Comparison of ENCODE assay signal across 10 cellular contexts in the genomic region with DNA sequence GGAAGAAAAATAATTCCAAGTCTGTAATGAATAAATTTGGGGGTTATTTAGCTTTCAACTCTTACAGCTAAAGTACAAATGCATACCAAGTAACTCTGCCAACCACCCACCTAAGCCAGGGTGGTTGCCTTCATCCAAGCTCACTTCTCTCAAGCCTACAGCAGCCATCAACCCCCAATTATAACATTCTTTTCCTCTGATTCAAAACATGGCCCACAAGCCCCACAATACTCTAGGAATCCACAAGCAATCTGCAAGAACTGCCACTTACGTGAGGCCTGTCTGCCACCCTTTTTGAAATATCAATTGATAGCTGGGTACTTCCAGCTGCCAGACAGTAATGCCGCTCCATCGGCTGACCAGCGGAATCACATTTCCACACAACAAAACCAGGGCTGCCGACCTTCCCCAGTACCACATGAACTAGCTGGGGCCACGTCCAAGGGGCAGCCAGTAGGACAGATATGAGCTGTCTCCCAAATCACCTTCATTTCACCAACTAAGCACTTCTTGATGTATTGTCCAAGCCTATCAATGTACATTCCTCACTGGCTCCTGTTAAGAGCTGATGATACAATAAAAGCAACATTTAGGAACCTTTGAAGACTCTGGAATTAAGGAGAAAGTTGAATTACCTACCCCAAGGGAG. TPM values are rescaled to one million over a fixed set of nuclear protein-coding genes. Genes with fewer than 3 reads are reported as not detected.
DNase-seq lines count a peak whose midpoint lies in the region; ATAC-seq and TF ChIP-seq lines count a peak whose summit lies in the region.
"Had no signal": no experiment of that assay in that cellular context is flagged by ENCODE, and none has a peak within 500 bp of the region (broad histone marks: within the 10 kb centered on the region; RNA-seq: fewer than 3 reads in every experiment).

No MANE protein-coding gene starts in this region.

- H3K4me3 ChIP-seq in OCI-LY1 (ENCODE audit: low read depth, low read length, poor library complexity, severe bottlenecking) (peak overlapping the region; percentile 91), duodenal mucosa (ENCODE audit: low read depth in 1 of 2, low read length in 2 of 2) (peak overlapping the region in 1 of 2 donors; percentile 22), gastrocnemius medialis (no peak overlapping the region)

- H3K36me3 ChIP-seq in OCI-LY1 (ENCODE audit: insufficient read depth, low read length) (peaks cover 51% of the 10 kb centered on the region), duodenal mucosa (ENCODE audit: control insufficient read depth in 1 of 2, insufficient read depth in 2 of 2, low read length in 2 of 2) (peaks cover 0 to 6% of the 10 kb centered on the region in 2 donors), gastrocnemius medialis (no peaks in the 10 kb centered on the region)

- H3K4me1 ChIP-seq in OCI-LY1 (ENCODE audit: insufficient read depth, low read length, severe bottlenecking) (peaks cover 50% of the 10 kb centered on the region), duodenal mucosa (ENCODE audit: control insufficient read depth in 1 of 2, insufficient read depth in 2 of 2, low read length in 2 of 2) (peaks cover 45 to 54% of the 10 kb centered on the region in 2 donors), gastrocnemius medialis (peaks cover 19 to 35% of the 10 kb centered on the region in 2 donors)

- ATAC-seq in HG02571 (IDR thresholded peaks at IDR 0.05; ENCODE audit: unreplicated experiment) = no peak
- ATAC-seq in gastrocnemius medialis = no peak
- ATAC-seq in GM18498 (IDR thresholded peaks at IDR 0.05; ENCODE audit: unreplicated experiment) = no peak
- no peak for ATAC-seq in GM21528 (IDR thresholded peaks at IDR 0.05; ENCODE audit: low FRiP score, unreplicated experiment)
- ATAC-seq: WTC11 had no signal

- H3K27ac Mint-ChIP-seq in osteocyte (ENCODE audit: unreplicated experiment) = peak overlapping the region; percentile 64
- H3K27ac Mint-ChIP-seq: WTC11 had no signal

- H4K20me1 ChIP-seq in OCI-LY1 (ENCODE audit: insufficient read depth, low read length) = no peaks in the 10 kb centered on the region

- H3K27ac ChIP-seq in OCI-LY1 (ENCODE audit: low read depth, low read length, poor library complexity, severe bottlenecking) = peak overlapping the region; percentile 63
- H3K27ac ChIP-seq in duodenal mucosa (ENCODE audit: low read depth, low read length) = no peak overlapping the region
- H3K27ac ChIP-seq in gastrocnemius medialis = no peak overlapping the region

- no peaks in the 10 kb centered on the region for H3K9me2 ChIP-seq in OCI-LY1 (ENCODE audit: low read depth, low read length)

- in situ Hi-C loops in gastrocnemius medialis (cut with MboI; ENCODE audit: low sequenced_read_pairs in 4 of 4) = no loop called here

- peaks cover 4% of the 10 kb centered on the region for H3K36me3 Mint-ChIP-seq in osteocyte (ENCODE audit: unreplicated experiment)

- H3K27me3 ChIP-seq in OCI-LY1 (ENCODE audit: insufficient read depth, low read length) = no peaks in the 10 kb centered on the region
- H3K27me3 ChIP-seq in duodenal mucosa (ENCODE audit: control insufficient read depth in 1 of 2, insufficient read depth in 2 of 2, low read length in 2 of 2) = no peaks in the 10 kb centered on the region
- no peaks in the 10 kb centered on the region for H3K27me3 ChIP-seq in gastrocnemius medialis

- peak overlapping the region; percentile 3 for H3K4me3 Mint-ChIP-seq in osteocyte (ENCODE audit: unreplicated experiment)
- H3K4me3 Mint-ChIP-seq: WTC11 had no signal

- H3K9ac ChIP-seq in OCI-LY1 (ENCODE audit: low read length) (peak overlapping the region; percentile 88; the same call in 1 of the 2 replicates), duodenal mucosa (ENCODE audit: low read depth in 1 of 2, low read length in 2 of 2) (peak overlapping the region; percentile 1 to 26)

- TF ChIP-seq POLR2A in gastrocnemius medialis (IDR thresholded peaks at IDR 0.05) = no peak

- no peaks in the 10 kb centered on the region for H3F3A ChIP-seq in OCI-LY1 (ENCODE audit: insufficient read depth, low read length)

- no peaks in the 10 kb centered on the region for H3K27me3 Mint-ChIP-seq in osteocyte (ENCODE audit: unreplicated experiment)

- peaks cover 75% of the 10 kb centered on the region for H3K79me2 ChIP-seq in OCI-LY1 (ENCODE audit: insufficient read depth, low read length)

- peaks cover 71% of the 10 kb centered on the region for H3K4me1 Mint-ChIP-seq in osteocyte (ENCODE audit: unreplicated experiment)

- H2AFZ ChIP-seq in OCI-LY1 (ENCODE audit: low read length) = no peak overlapping the region

- no peak for TF ChIP-seq CTCF in OCI-LY1 (IDR thresholded peaks at IDR 0.05; ENCODE audit: low read length)
- TF ChIP-seq CTCF in osteocyte (IDR thresholded peaks at IDR 0.05) = no peak
- TF ChIP-seq CTCF in gastrocnemius medialis (IDR thresholded peaks at IDR 0.05 in 4 of 5, conservative IDR thresholded peaks at IDR 0.05 in 1 of 5) = no peak

- H3K9me3 ChIP-seq in OCI-LY1 (ENCODE audit: low read length) (no peaks in the 10 kb centered on the region), duodenal mucosa (ENCODE audit: control insufficient read depth in 1 of 2, low read length in 2 of 2) (no peaks in the 10 kb centered on the region), gastrocnemius medialis (no peaks in the 10 kb centered on the region)

- no peaks in the 10 kb centered on the region for H3K9me3 Mint-ChIP-seq in osteocyte (ENCODE audit: unreplicated experiment)
- H3K9me3 Mint-ChIP-seq: WTC11 had no signal

- peak overlapping the region; percentile 96 for H3K4me2 ChIP-seq in OCI-LY1 (ENCODE audit: low read length)

- intact Hi-C loops in gastrocnemius medialis (cut with DNase I; ENCODE audit: low total_unique reads) = loop anchor here (5.0 kb wide), 2 partner anchors 233 to 638 kb away; a partner anchor contains a TSS

- DNase-seq in GM03348 (ENCODE audit: low spot score) (peak; percentile 63), osteocyte (ENCODE audit: extremely low spot score, unreplicated experiment) (no peak), gastrocnemius medialis (no peak)
- DNase-seq: foreskin melanocyte had no signal

RNA-seq across cellular contexts. Expression of a gene that starts 3.2 kb away (rescaled TPM):
- total RNA-seq in osteocyte = 29.5 and 34.8 TPM in 2 replicates
- 10 to 100 TPM; 16.5 to 19.8 (median 18.5) TPM for total RNA-seq in gastrocnemius medialis
